Comparison of ENCODE assay signal across 8 cellular contexts in genomic region chr16:47037746-47038458, GRCh38.
DNase-seq lines count a peak whose midpoint lies in the region; ATAC-seq, FAIRE-seq and TF ChIP-seq lines count a peak whose summit lies in the region.

No MANE protein-coding gene starts in this region.

- peak overlapping the region; percentile 95 for H2AFZ ChIP-seq in neuron (ENCODE audit: low read depth, low read length)

- H3K27ac Mint-ChIP-seq in activated T-helper 2 cell treated with anti-CD3 and anti-CD28 coated beads, Interferon-gamma antibody, Interleukin-2, Interleukin-4, amounts not matched to agents 10 μg/mL and 5 μg/mL and 100 μg/mL, durations not matched to agents 14 hours and 24 hours and 36 hours = no peak overlapping the region

- peak; percentile 93 for ATAC-seq in GM21381 (IDR thresholded peaks at IDR 0.05; ENCODE audit: unreplicated experiment)

- DNase-seq in DMS79 (lab: John Stamatoyannopoulos, UW) (peak; percentile 11), HT-29 (ENCODE audit: low spot score) (peak; percentile 75), RCC 7860 (ENCODE audit: low spot score) (peak; percentile 41), foreskin fibroblast (peak; percentile 65 to 93)
- peak; percentile 82 for DNase-seq in activated T-helper 2 cell treated with anti-CD3 and anti-CD28 coated beads, Interferon-gamma antibody, Interleukin-2, Interleukin-4, amounts not matched to agents 10 μg/mL and 5 μg/mL and 100 μg/mL, durations not matched to agents 14 hours and 24 hours and 36 hours (ENCODE audit: low spot score)

- no peaks in the 10 kb centered on the region for H3K9me3 ChIP-seq in neuron (ENCODE audit: low read length)
- H3K9me3 ChIP-seq in stomach smooth muscle (ENCODE audit: control insufficient read depth in 2 of 2, low read length in 2 of 2) = no peaks in the 10 kb centered on the region

- H3K9ac ChIP-seq in stomach smooth muscle (ENCODE audit: low read length in 2 of 2) = peak overlapping the region; percentile 47 to 48

- peaks cover 4% of the 10 kb centered on the region for H3K4me1 Mint-ChIP-seq in activated T-helper 2 cell treated with anti-CD3 and anti-CD28 coated beads, Interferon-gamma antibody, Interleukin-2, Interleukin-4, amounts not matched to agents 10 μg/mL and 5 μg/mL and 100 μg/mL, durations not matched to agents 14 hours and 24 hours and 36 hours (ENCODE audit: low read depth)

- H3K4me3 ChIP-seq in foreskin fibroblast (ENCODE audit: low read depth in 1 of 2, low read length in 2 of 2) (peak overlapping the region; percentile 43 to 68), neuron (ENCODE audit: low read length) (peak overlapping the region; percentile 52), stomach smooth muscle (ENCODE audit: low read length in 2 of 2) (peak overlapping the region; percentile 69 to 74)

- no peaks in the 10 kb centered on the region for H3K36me3 Mint-ChIP-seq in activated T-helper 2 cell treated with anti-CD3 and anti-CD28 coated beads, Interferon-gamma antibody, Interleukin-2, Interleukin-4, amounts not matched to agents 10 μg/mL and 5 μg/mL and 100 μg/mL, durations not matched to agents 14 hours and 24 hours and 36 hours (ENCODE audit: low read depth)

- H3K4me1 ChIP-seq in neuron (ENCODE audit: insufficient read depth, low read length) (peaks cover 12% of the 10 kb centered on the region), stomach smooth muscle (ENCODE audit: control insufficient read depth, insufficient read depth, low read length) (peaks cover 4% of the 10 kb centered on the region)

- H3K36me3 ChIP-seq in neuron (ENCODE audit: insufficient read depth, low read length) = no peaks in the 10 kb centered on the region
- no peaks in the 10 kb centered on the region for H3K36me3 ChIP-seq in stomach smooth muscle (ENCODE audit: control insufficient read depth in 2 of 2, insufficient read depth in 2 of 2, low read length in 2 of 2)

- peak overlapping the region; percentile 47 for H3K4me3 Mint-ChIP-seq in activated T-helper 2 cell treated with anti-CD3 and anti-CD28 coated beads, Interferon-gamma antibody, Interleukin-2, Interleukin-4, amounts not matched to agents 10 μg/mL and 5 μg/mL and 100 μg/mL, durations not matched to agents 14 hours and 24 hours and 36 hours (ENCODE audit: low read depth)

- intact Hi-C loops in activated T-helper 2 cell treated with anti-CD3 and anti-CD28 coated beads, Interferon-gamma antibody, Interleukin-2, Interleukin-4, amounts not matched to agents 10 μg/mL and 5 μg/mL and 100 μg/mL, durations not matched to agents 14 hours and 24 hours and 36 hours (cut with micrococcal nuclease) = loop anchor here (1.0 to 5.0 kb wide), 5 partner anchors 63 to 1127 kb away; partner anchors contain the start of genes ITFG1, NETO2 and PHKB

- H3K9me3 Mint-ChIP-seq in activated T-helper 2 cell treated with anti-CD3 and anti-CD28 coated beads, Interferon-gamma antibody, Interleukin-2, Interleukin-4, amounts not matched to agents 10 μg/mL and 5 μg/mL and 100 μg/mL, durations not matched to agents 14 hours and 24 hours and 36 hours = no peaks in the 10 kb centered on the region

- TF ChIP-seq CTCF in foreskin fibroblast (IDR thresholded peaks at IDR 0.05; ENCODE audit: low read depth, low read length) = peak; percentile 84

- H3K27me3 ChIP-seq in neuron (ENCODE audit: insufficient read depth, low read length) = peaks cover 5% of the 10 kb centered on the region
- peaks cover 0 to 2% of the 10 kb centered on the region in 2 donors for H3K27me3 ChIP-seq in stomach smooth muscle (ENCODE audit: control insufficient read depth in 1 of 2, insufficient read depth in 2 of 2, low read length in 2 of 2)

- no peak overlapping the region for H3K27ac ChIP-seq in stomach smooth muscle (ENCODE audit: low read length)

- peaks cover 34% of the 10 kb centered on the region for H3K27me3 Mint-ChIP-seq in activated T-helper 2 cell treated with anti-CD3 and anti-CD28 coated beads, Interferon-gamma antibody, Interleukin-2, Interleukin-4, amounts not matched to agents 10 μg/mL and 5 μg/mL and 100 μg/mL, durations not matched to agents 14 hours and 24 hours and 36 hours (ENCODE audit: low read depth)

- no peak for FAIRE-seq in RCC 7860 (lab: Jason Lieb, UNC)

Comparison
In these comparisons a context has a peak if more than half of its experiments do, and no peak if none do; other contexts are left out.
1. DNase-seq: peak in every context shown above with its lines; median percentile 82 in activated T-helper 2 cell treated with anti-CD3 and anti-CD28 coated beads, Interferon-gamma antibody, Interleukin-2, Interleukin-4, amounts not matched to agents 10 μg/mL and 5 μg/mL and 100 μg/mL, durations not matched to agents 14 hours and 24 hours and 36 hours; 79 in foreskin fibroblast; 75 in HT-29; 41 in RCC 7860; 11 in DMS79.